Comparison of ENCODE assay signal across 10 cellular contexts in the genomic region with DNA sequence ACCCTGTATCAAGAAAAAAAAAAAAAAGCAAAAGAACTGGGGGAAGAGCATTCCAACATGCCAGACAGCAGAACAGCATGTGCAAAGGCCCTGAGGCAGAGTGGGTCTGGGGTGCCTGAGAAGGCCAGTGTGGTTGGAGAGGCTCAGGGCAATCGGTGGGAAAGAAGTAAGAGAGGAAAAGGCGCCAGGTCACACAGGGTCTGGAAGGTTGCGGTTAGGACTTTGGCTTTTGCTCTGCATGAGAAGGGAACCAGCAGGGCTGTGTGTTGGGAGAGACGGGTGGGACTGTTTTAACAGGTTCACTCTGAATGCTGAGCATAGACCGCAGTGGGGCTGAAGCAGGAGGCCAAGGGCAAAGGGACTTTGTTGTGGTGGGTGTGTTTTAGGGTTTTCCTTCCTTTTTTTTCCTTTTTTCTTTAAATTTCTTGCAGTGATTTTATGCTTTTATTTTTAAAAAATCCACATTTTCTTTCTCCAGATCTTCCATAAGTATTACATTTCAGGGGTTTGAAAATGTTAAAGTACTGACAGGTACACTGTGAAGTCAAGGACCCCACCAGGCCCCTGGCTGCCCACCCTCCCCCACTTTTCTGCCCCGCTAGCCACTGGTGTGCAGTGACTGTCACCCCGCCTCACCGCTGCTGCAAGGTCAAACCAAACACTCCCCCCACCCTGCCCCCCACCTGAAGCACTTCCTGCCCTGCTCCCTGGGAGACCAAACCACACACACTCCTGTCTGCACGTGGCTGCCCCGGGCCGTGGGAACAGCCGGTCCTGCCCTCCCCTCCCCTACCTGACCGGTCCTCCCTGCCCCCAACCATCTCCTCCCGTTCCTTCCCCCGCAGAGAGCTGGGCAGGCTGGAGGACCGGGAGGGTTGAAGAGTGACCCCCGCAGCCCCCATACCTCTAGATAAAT. TPM values are rescaled to one million over a fixed set of nuclear protein-coding genes. Genes with fewer than 3 reads are reported as not detected.
DNase-seq lines count a peak whose midpoint lies in the region; ATAC-seq, FAIRE-seq and TF ChIP-seq lines count a peak whose summit lies in the region.
"Had no signal": no experiment of that assay in that cellular context is flagged by ENCODE, and none has a peak within 500 bp of the region (broad histone marks: within the 10 kb centered on the region; RNA-seq: fewer than 3 reads in every experiment).

No MANE protein-coding gene starts in this region.

- peak overlapping the region; percentile 61 for H3K4me2 ChIP-seq in OCI-LY1 (ENCODE audit: low read length)
- no peak overlapping the region for H3K4me2 ChIP-seq in astrocyte (ENCODE audit: low read length)
- H3K4me2 ChIP-seq in GM23248 (ENCODE audit: unreplicated experiment), result no peak overlapping the region

- peaks cover 4% of the 10 kb centered on the region for H3K9me3 Mint-ChIP-seq in astrocyte (ENCODE audit: unreplicated experiment)
- H3K9me3 Mint-ChIP-seq: mesothelial cell of epicardium had no signal

- H4K20me1 ChIP-seq in OCI-LY1 (ENCODE audit: insufficient read depth, low read length) (no peaks in the 10 kb centered on the region), astrocyte (ENCODE audit: insufficient read depth, low read length) (no peaks in the 10 kb centered on the region), GM23248 (ENCODE audit: insufficient read depth) (no peaks in the 10 kb centered on the region)

- ATAC-seq in pancreas, result peak; percentile 66 to 89 (median 84)
- ATAC-seq in HG03159 (IDR thresholded peaks at IDR 0.05; ENCODE audit: unreplicated experiment), result no peak

- H3K36me3 ChIP-seq in GM06990 (ENCODE audit: control insufficient read depth, insufficient read depth, low read length), result no peaks in the 10 kb centered on the region
- peaks cover 94% of the 10 kb centered on the region for H3K36me3 ChIP-seq in OCI-LY1 (ENCODE audit: insufficient read depth, low read length)
- no peaks in the 10 kb centered on the region for H3K36me3 ChIP-seq in astrocyte (ENCODE audit: insufficient read depth, low read length)
- no peaks in the 10 kb centered on the region for H3K36me3 ChIP-seq in pancreas
- no peaks in the 10 kb centered on the region for H3K36me3 ChIP-seq in GM23248 (ENCODE audit: low read depth)

- DNase-seq in GM06990 (ENCODE audit: extremely low read depth, insufficient read length), result peak; percentile 65
- no peak for DNase-seq in astrocyte (ENCODE audit: low read depth)
- peak in 4 of 6 donors; percentile 55 to 71 (median 60) for DNase-seq in pancreas
- no peak for DNase-seq in GM23248
- no peak for DNase-seq in amniotic stem cell (lab: John Stamatoyannopoulos, UW)
- no peak for DNase-seq in hippocampal formation (lab: John Stamatoyannopoulos, UW)

- FAIRE-seq in astrocyte (lab: Jason Lieb, UNC), result no peak
- FAIRE-seq in pancreas (lab: Jason Lieb, UNC), result no peak

- H2AFZ ChIP-seq in OCI-LY1 (ENCODE audit: low read length) (no peak overlapping the region), astrocyte (ENCODE audit: low read depth, low read length) (no peak overlapping the region), GM23248 (no peak overlapping the region)

- peaks cover 19% of the 10 kb centered on the region for H3K4me1 Mint-ChIP-seq in astrocyte (ENCODE audit: low read depth, unreplicated experiment)

- H3K4me1 ChIP-seq in OCI-LY1 (ENCODE audit: insufficient read depth, low read length, severe bottlenecking), result peaks cover 100% of the 10 kb centered on the region
- H3K4me1 ChIP-seq in astrocyte (ENCODE audit: insufficient read depth, low read length), result no peaks in the 10 kb centered on the region
- H3K4me1 ChIP-seq in pancreas, result peaks cover 0 to 5% (median 0%) of the 10 kb centered on the region in 3 donors
- no peaks in the 10 kb centered on the region for H3K4me1 ChIP-seq in GM23248 (ENCODE audit: insufficient read depth)

- H3K9ac ChIP-seq in OCI-LY1 (ENCODE audit: low read length) (peak overlapping the region; percentile 67), astrocyte (ENCODE audit: low read length) (no peak overlapping the region), GM23248 (no peak overlapping the region)

- H3K9me3 ChIP-seq in OCI-LY1 (ENCODE audit: low read length), result no peaks in the 10 kb centered on the region
- H3K9me3 ChIP-seq in astrocyte (ENCODE audit: insufficient read depth, low read depth, low read length), result no peaks in the 10 kb centered on the region
- no peaks in the 10 kb centered on the region for H3K9me3 ChIP-seq in pancreas
- H3K9me3 ChIP-seq in GM23248 (ENCODE audit: low read depth), result no peaks in the 10 kb centered on the region

- intact Hi-C loops in pancreas (cut with DNase I), result no loop called here

- TF ChIP-seq CTCF in GM06990 (IDR thresholded peaks at IDR 0.05; ENCODE audit: insufficient read depth, low read length, poor library complexity, severe bottlenecking) (no peak), OCI-LY1 (IDR thresholded peaks at IDR 0.05; ENCODE audit: low read length) (no peak), astrocyte (IDR thresholded peaks at IDR 0.05; ENCODE audit: insufficient read depth, low read depth, low read length) (no peak), pancreas (IDR thresholded peaks at IDR 0.05) (no peak)

- H3K27me3 ChIP-seq in GM06990 (replicated peaks; ENCODE audit: control insufficient read depth, insufficient read depth, low read length), result no peaks in the 10 kb centered on the region
- H3K27me3 ChIP-seq in OCI-LY1 (ENCODE audit: insufficient read depth, low read length), result no peaks in the 10 kb centered on the region
- peaks cover 4% of the 10 kb centered on the region for H3K27me3 ChIP-seq in astrocyte (ENCODE audit: insufficient read depth, low read length)
- H3K27me3 ChIP-seq in pancreas, result no peaks in the 10 kb centered on the region
- peaks cover 6% of the 10 kb centered on the region; the same call in 1 of the 2 replicates for H3K27me3 ChIP-seq in GM23248 (replicated peaks; ENCODE audit: insufficient read depth)

- H3K79me2 ChIP-seq in OCI-LY1 (ENCODE audit: insufficient read depth, low read length) (no peaks in the 10 kb centered on the region), astrocyte (ENCODE audit: insufficient read depth, low read length) (no peaks in the 10 kb centered on the region), GM23248 (ENCODE audit: insufficient read depth) (no peaks in the 10 kb centered on the region)

- WGBS in pancreas, 2 donors, result 35 to 36% methylated on average over 17 of the region's 17 CpGs
- 25 to 30% methylated on average over 13 to 17 of the region's 17 CpGs for WGBS in GM23248 (ENCODE audit: low coverage in 1 of 2, low lambda C conversion rate in 2 of 2, missing lambda C conversion rate in 2 of 2), 2 experiments

- peaks cover 55% of the 10 kb centered on the region for H3K27me3 Mint-ChIP-seq in astrocyte (ENCODE audit: low read depth, unreplicated experiment)

- H3K27ac ChIP-seq in OCI-LY1 (ENCODE audit: low read depth, low read length, poor library complexity, severe bottlenecking) (peak overlapping the region; percentile 97), astrocyte (ENCODE audit: low read depth, low read length) (no peak overlapping the region), pancreas (peak overlapping the region in 3 of 4 donors; percentile 8 to 63 (median 55)), GM23248 (no peak overlapping the region)

- peaks cover 27% of the 10 kb centered on the region for H3F3A ChIP-seq in OCI-LY1 (ENCODE audit: insufficient read depth, low read length)
- H3F3A ChIP-seq in GM23248 (ENCODE audit: insufficient read depth), result no peaks in the 10 kb centered on the region

- no peaks in the 10 kb centered on the region for H3K9me2 ChIP-seq in OCI-LY1 (ENCODE audit: low read depth, low read length)
- no peaks in the 10 kb centered on the region for H3K9me2 ChIP-seq in GM23248 (ENCODE audit: insufficient read depth)

- no peak overlapping the region for H3K4me3 ChIP-seq in GM06990 (replicated peaks; ENCODE audit: low read depth, low read length)
- peak overlapping the region; percentile 13 for H3K4me3 ChIP-seq in OCI-LY1 (ENCODE audit: low read depth, low read length, poor library complexity, severe bottlenecking)
- no peak overlapping the region for H3K4me3 ChIP-seq in astrocyte (ENCODE audit: insufficient read depth, low read depth, low read length)
- no peak overlapping the region for H3K4me3 ChIP-seq in pancreas
- H3K4me3 ChIP-seq in GM23248, result no peak overlapping the region

- in situ Hi-C loops in GM23248 (cut with MboI), result no loop called here

- H3K36me3 Mint-ChIP-seq in astrocyte (ENCODE audit: low read depth, unreplicated experiment), result peaks cover 4% of the 10 kb centered on the region
- H3K36me3 Mint-ChIP-seq: mesothelial cell of epicardium had no signal

- no peak overlapping the region for H3K4me3 Mint-ChIP-seq in astrocyte (ENCODE audit: unreplicated experiment)
- H3K4me3 Mint-ChIP-seq: mesothelial cell of epicardium had no signal

- H3K27ac Mint-ChIP-seq in astrocyte (ENCODE audit: unreplicated experiment), result peak overlapping the region; percentile 47
- H3K27ac Mint-ChIP-seq: mesothelial cell of epicardium had no signal

RNA-seq across cellular contexts. Expression of a gene that starts 30.0 kb away (rescaled TPM):
- total RNA-seq in astrocyte (4.6 and 5.5 TPM in 2 replicates), pancreas (1 to 10 TPM; 3.5 to 8.1 (median 5.6) TPM)
- polyA plus RNA-seq in pancreas (1 to 10 TPM; 4.0 to 6.1 TPM), GM23248 (2016; fragmentation: Nextera tagmentation; extraction: Ambion mirVana) (not detected in 2 replicates)
- not detected in 2 replicates for total RNA-seq in GM23248 (2014; rRNA removed; shearing (Covaris generic))
- total RNA-seq: epithelial cell of proximal tubule had no signal

RNA-seq across cellular contexts. Expression of a gene that starts 49.1 kb away (rescaled TPM):
- total RNA-seq in astrocyte, result 0.43 and 0.48 TPM in 2 replicates
- 1 to 10 TPM in 5 of 6 donors, under 1 TPM in 1; 0.79 to 4.1 (median 1.9) TPM for total RNA-seq in pancreas
- polyA plus RNA-seq in pancreas, result 10 to 100 TPM in 1 of 2 donors, 1 to 10 TPM in 1; 6.7 to 12.1 TPM
- total RNA-seq in GM23248 (2014; rRNA removed; shearing (Covaris generic)), result not detected in 2 replicates
- polyA plus RNA-seq in GM23248 (2016; fragmentation: Nextera tagmentation; extraction: Ambion mirVana), result not detected in 2 replicates

Comparison
In these comparisons a context has a peak if more than half of its experiments do, and no peak if none do; other contexts are left out.
1. DNase-seq: peak in GM06990 (single experiment) and pancreas (4 of 6); none in astrocyte (single experiment), GM23248 (single experiment), amniotic stem cell (single experiment) and hippocampal formation (0 of 2).
2. H3K27ac ChIP-seq: peak in OCI-LY1 (single experiment) and pancreas (3 of 4); none in astrocyte (single experiment) and GM23248 (single experiment).